13 cellular contexts compared by ENCODE assay signal in genomic region chr3:38111201-38111600, GRCh38. TPM values are rescaled to one million over a fixed set of nuclear protein-coding genes. Genes with fewer than 3 reads are reported as not detected.
DNase-seq lines count a peak whose midpoint lies in the region; ATAC-seq and TF ChIP-seq lines count a peak whose summit lies in the region.
"Had no signal": no experiment of that assay in that cellular context is flagged by ENCODE, and none has a peak within 500 bp of the region (broad histone marks: within the 10 kb centered on the region; RNA-seq: fewer than 3 reads in every experiment).

No MANE protein-coding gene starts in this region.

- no peak overlapping the region for H3K27ac ChIP-seq in sigmoid colon

- no peak for DNase-seq in activated naive CD4-positive, alpha-beta T cell treated with anti-CD3 and anti-CD28 coated beads, Interleukin-2, amount 10 ng/mL, durations not matched to agents 7 days and 5 days
- DNase-seq in left lobe of liver (ENCODE audit: low spot score) (peak; percentile 40), midbrain (lab: John Stamatoyannopoulos, UW) (peak; percentile 46), sigmoid colon (peak; percentile 48), iPS-NIHi11 (ENCODE audit: low spot score) (no peak)
- DNase-seq: C1 segment of cervical spinal cord, Calu3, DMS 273 treated with DMSO at 0.1 percent for 48 hours had no signal

- no peak overlapping the region for H3K4me3 Mint-ChIP-seq in activated naive CD4-positive, alpha-beta T cell treated with anti-CD3 and anti-CD28 coated beads, Interleukin-2, amount 50 U/mL, for 24 hours
- H3K4me3 Mint-ChIP-seq in activated naive CD4-positive, alpha-beta T cell treated with anti-CD3 and anti-CD28 coated beads, Interleukin-2, amount 10 ng/mL, durations not matched to agents 7 days and 5 days = no peak overlapping the region
- H3K4me3 Mint-ChIP-seq: B cell; CD4-positive, alpha-beta T cell had no signal

- intact Hi-C loops in sigmoid colon (cut with DNase I) = loop anchor here (10.0 kb wide), 1 partner anchor 364 kb away; no protein-coding TSS in a partner anchor

- no peaks in the 10 kb centered on the region for H3K9me3 ChIP-seq in sigmoid colon

- H3K9me3 Mint-ChIP-seq in activated naive CD4-positive, alpha-beta T cell treated with anti-CD3 and anti-CD28 coated beads, Interleukin-2, amount 50 U/mL, for 24 hours = no peaks in the 10 kb centered on the region
- no peaks in the 10 kb centered on the region for H3K9me3 Mint-ChIP-seq in activated naive CD4-positive, alpha-beta T cell treated with anti-CD3 and anti-CD28 coated beads, Interleukin-2, amount 10 ng/mL, durations not matched to agents 7 days and 5 days
- H3K9me3 Mint-ChIP-seq: CD4-positive, alpha-beta T cell had no signal

- no peak for TF ChIP-seq CTCF in sigmoid colon (IDR thresholded peaks at IDR 0.05)

- TF ChIP-seq EP300 in sigmoid colon (IDR thresholded peaks at IDR 0.05) = no peak

- H3K4me1 ChIP-seq in sigmoid colon = no peaks in the 10 kb centered on the region

- no peaks in the 10 kb centered on the region for H3K4me1 Mint-ChIP-seq in activated naive CD4-positive, alpha-beta T cell treated with anti-CD3 and anti-CD28 coated beads, Interleukin-2, amount 50 U/mL, for 24 hours
- H3K4me1 Mint-ChIP-seq in activated naive CD4-positive, alpha-beta T cell treated with anti-CD3 and anti-CD28 coated beads, Interleukin-2, amount 10 ng/mL, durations not matched to agents 7 days and 5 days = no peaks in the 10 kb centered on the region

- H3K4me3 ChIP-seq in sigmoid colon = no peak overlapping the region

- no peaks in the 10 kb centered on the region for H3K36me3 ChIP-seq in sigmoid colon

- TF ChIP-seq POLR2A in sigmoid colon (IDR thresholded peaks at IDR 0.05) = no peak

- ATAC-seq in left lobe of liver (no peak), HG02970 (IDR thresholded peaks at IDR 0.05; ENCODE audit: low FRiP score, unreplicated experiment) (no peak)
- ATAC-seq: HCT116 had no signal

- peaks cover 2% of the 10 kb centered on the region for H3K36me3 Mint-ChIP-seq in activated naive CD4-positive, alpha-beta T cell treated with anti-CD3 and anti-CD28 coated beads, Interleukin-2, amount 50 U/mL, for 24 hours
- H3K36me3 Mint-ChIP-seq in activated naive CD4-positive, alpha-beta T cell treated with anti-CD3 and anti-CD28 coated beads, Interleukin-2, amount 10 ng/mL, durations not matched to agents 7 days and 5 days = no peaks in the 10 kb centered on the region

- peak overlapping the region; percentile 77 for H3K27ac Mint-ChIP-seq in activated naive CD4-positive, alpha-beta T cell treated with anti-CD3 and anti-CD28 coated beads, Interleukin-2, amount 50 U/mL, for 24 hours
- no peak overlapping the region for H3K27ac Mint-ChIP-seq in activated naive CD4-positive, alpha-beta T cell treated with anti-CD3 and anti-CD28 coated beads, Interleukin-2, amount 10 ng/mL, durations not matched to agents 7 days and 5 days
- H3K27ac Mint-ChIP-seq: B cell; CD4-positive, alpha-beta T cell had no signal

- 96% methylated on average over 4 of the region's 4 CpGs for WGBS in sigmoid colon, 2 donors

- H3K27me3 ChIP-seq in sigmoid colon = no peaks in the 10 kb centered on the region

- H3K27me3 Mint-ChIP-seq in activated naive CD4-positive, alpha-beta T cell treated with anti-CD3 and anti-CD28 coated beads, Interleukin-2, amount 50 U/mL, for 24 hours = no peaks in the 10 kb centered on the region
- H3K27me3 Mint-ChIP-seq in activated naive CD4-positive, alpha-beta T cell treated with anti-CD3 and anti-CD28 coated beads, Interleukin-2, amount 10 ng/mL, durations not matched to agents 7 days and 5 days = peaks cover 6% of the 10 kb centered on the region
- H3K27me3 Mint-ChIP-seq: CD4-positive, alpha-beta T cell had no signal

- CTCF ChIA-PET in activated naive CD4-positive, alpha-beta T cell treated with anti-CD3 and anti-CD28 coated beads, Interleukin-2, amount 10 ng/mL, durations not matched to agents 7 days and 5 days (lab: Charles Lee) = interaction anchor here (0.9 kb wide), 1 partner anchor 136 kb away, joined by 3 read pairs; no protein-coding TSS in a partner anchor

RNA-seq across cellular contexts. Expression of gene ACAA1, which starts 25.7 kb away (rescaled TPM):
- total RNA-seq in left lobe of liver (479 TPM), sigmoid colon (10 to 100 TPM; 42.6 to 53.2 (median 47.6) TPM)
- polyA plus RNA-seq in sigmoid colon = 100 to 1,000 TPM; 102 to 258 (median 131) TPM

RNA-seq across cellular contexts. Expression of gene MYD88, which starts 27.3 kb away (rescaled TPM):
- 37.5 TPM for total RNA-seq in left lobe of liver
- total RNA-seq in sigmoid colon = 10 to 100 TPM; 27.8 to 39.7 (median 33.4) TPM
- polyA plus RNA-seq in sigmoid colon = 10 to 100 TPM; 48.6 to 74.0 (median 58.4) TPM

RNA-seq across cellular contexts. Expression of gene OXSR1, which starts 54.1 kb away (rescaled TPM):
- total RNA-seq in left lobe of liver (12.1 TPM), sigmoid colon (10 to 100 TPM; 21.8 to 28.8 (median 26.2) TPM)
- polyA plus RNA-seq in sigmoid colon = 10 to 100 TPM; 13.8 to 22.9 (median 22.8) TPM

Comparison
In these comparisons a context has a peak if more than half of its experiments do, and no peak if none do; other contexts are left out.
1. DNase-seq: peak in left lobe of liver (single experiment), midbrain (single experiment) and sigmoid colon (single experiment); none in activated naive CD4-positive, alpha-beta T cell treated with anti-CD3 and anti-CD28 coated beads, Interleukin-2, amount 10 ng/mL, durations not matched to agents 7 days and 5 days (single experiment) and iPS-NIHi11 (single experiment).